Comparison of ENCODE assay signal across 19 cellular contexts in genomic region chr1:208418667-208419066, GRCh38.
A peak's percentile ranks its signal among the peaks of the same experiment; 100 is the strongest.
DNase-seq lines count a peak whose midpoint lies in the region; ATAC-seq and TF ChIP-seq lines count a peak whose summit lies in the region.
"Had no signal": no experiment of that assay in that cellular context is flagged by ENCODE, and none has a peak within 500 bp of the region (broad histone marks: within the 10 kb centered on the region; RNA-seq: fewer than 3 reads in every experiment).

No MANE protein-coding gene starts in this region.

- no peak overlapping the region for H3K9ac ChIP-seq in MM.1S (ENCODE audit: low read length)
- H3K9ac ChIP-seq: BLaER1 had no signal

- peaks cover 0 to 3% (median 0%) of the 10 kb centered on the region in 7 donors for H3K9me3 Mint-ChIP-seq in CD14-positive monocyte
- H3K9me3 Mint-ChIP-seq: CD4-positive, alpha-beta T cell; CD8-positive, alpha-beta T cell had no signal

- H3K27me3 Mint-ChIP-seq in CD14-positive monocyte (ENCODE audit: low read depth in 3 of 3) = peaks cover 3 to 6% (median 3%) of the 10 kb centered on the region in 3 donors

- peak; percentile 27 for DNase-seq in GM12865 (ENCODE audit: low read depth)
- DNase-seq in MM.1S = peak; percentile 80
- no peak for DNase-seq in right atrium auricular region (ENCODE audit: low spot score)
- DNase-seq in CD14-positive monocyte (ENCODE audit: low spot score) = no peak
- DNase-seq: 8988T; ACHN; BE2C; C1 segment of cervical spinal cord; Caco-2; Calu3; CD4-positive, alpha-beta T cell; CD8-positive, alpha-beta T cell; DMS79 treated with DMSO at 0.1 percent for 48 hours; GF-D8 had no signal

- intact Hi-C loops in CD14-positive monocyte (cut with micrococcal nuclease) = no loop called here

- H3K4me1 Mint-ChIP-seq in CD14-positive monocyte = peaks cover 4% of the 10 kb centered on the region

- H3K4me1 ChIP-seq in MM.1S (ENCODE audit: low read length) = peaks cover 36% of the 10 kb centered on the region
- no peaks in the 10 kb centered on the region for H3K4me1 ChIP-seq in right atrium auricular region
- H3K4me1 ChIP-seq: BLaER1, Caco-2 had no signal

- H3K4me3 Mint-ChIP-seq in CD14-positive monocyte = no peak overlapping the region
- H3K4me3 Mint-ChIP-seq: CD4-positive, alpha-beta T cell; CD8-positive, alpha-beta T cell had no signal

- TF ChIP-seq CTCF in GM12865 (IDR thresholded peaks at IDR 0.05; ENCODE audit: insufficient read depth, low read depth, low read length, missing control alignments) = no peak
- no peak for TF ChIP-seq CTCF in MM.1S (IDR thresholded peaks at IDR 0.05; ENCODE audit: low read length)
- TF ChIP-seq CTCF in right atrium auricular region (IDR thresholded peaks at IDR 0.05) = no peak
- no peak for TF ChIP-seq CTCF in CD14-positive monocyte (IDR thresholded peaks at IDR 0.05)

- no peaks in the 10 kb centered on the region for H4K20me1 ChIP-seq in MM.1S (ENCODE audit: insufficient read depth, low read length)
- H4K20me1 ChIP-seq: BLaER1 had no signal

- no peaks in the 10 kb centered on the region for H3K27me3 ChIP-seq in MM.1S (replicated peaks; ENCODE audit: insufficient read depth, low read length)
- H3K27me3 ChIP-seq in right atrium auricular region = no peaks in the 10 kb centered on the region
- H3K27me3 ChIP-seq: BE2C, BLaER1 had no signal

- H3K9me2 ChIP-seq in MM.1S (replicated peaks; ENCODE audit: insufficient read depth, low read length) = no peaks in the 10 kb centered on the region

- H2AFZ ChIP-seq in MM.1S (ENCODE audit: low read length) = peak overlapping the region; percentile 38

- no peaks in the 10 kb centered on the region for H3K36me3 Mint-ChIP-seq in CD14-positive monocyte
- H3K36me3 Mint-ChIP-seq: CD8-positive, alpha-beta T cell had no signal

- H3K9me3 ChIP-seq in MM.1S (replicated peaks; ENCODE audit: insufficient read depth, low read length) (no peaks in the 10 kb centered on the region), right atrium auricular region (no peaks in the 10 kb centered on the region)
- H3K9me3 ChIP-seq: BE2C, BLaER1, Caco-2 had no signal

- H3K4me3 ChIP-seq in GM12865 (ENCODE audit: low read depth, low read length) (no peak overlapping the region), MM.1S (ENCODE audit: low read length) (no peak overlapping the region), right atrium auricular region (no peak overlapping the region)
- H3K4me3 ChIP-seq: BLaER1 had no signal

- H3K79me2 ChIP-seq in MM.1S (ENCODE audit: low read length) = no peaks in the 10 kb centered on the region

- peak overlapping the region; percentile 23; the same call in 1 of the 2 replicates for H3K4me2 ChIP-seq in MM.1S (ENCODE audit: low read depth, low read length)
- H3K4me2 ChIP-seq: BLaER1 had no signal

- peaks cover 3% of the 10 kb centered on the region; the same call in 1 of the 2 replicates for H3F3A ChIP-seq in MM.1S (ENCODE audit: insufficient read depth, low read length)

- peak; percentile 78 for ATAC-seq in GM18868 (IDR thresholded peaks at IDR 0.05; ENCODE audit: unreplicated experiment)
- ATAC-seq in GM21360 (IDR thresholded peaks at IDR 0.05; ENCODE audit: unreplicated experiment) = peak; percentile 49
- no peak for ATAC-seq in HG03354 (IDR thresholded peaks at IDR 0.05; ENCODE audit: poor library complexity, severe bottlenecking, unreplicated experiment)
- no peak for ATAC-seq in HG03565 (IDR thresholded peaks at IDR 0.05; ENCODE audit: unreplicated experiment)
- ATAC-seq: CD8-positive, alpha-beta T cell had no signal

- no peak overlapping the region for H3K27ac Mint-ChIP-seq in CD14-positive monocyte
- H3K27ac Mint-ChIP-seq: CD4-positive, alpha-beta T cell; CD8-positive, alpha-beta T cell had no signal

- H3K36me3 ChIP-seq in MM.1S (replicated peaks; ENCODE audit: insufficient read depth, low read length) (no peaks in the 10 kb centered on the region), right atrium auricular region (no peaks in the 10 kb centered on the region)
- H3K36me3 ChIP-seq: BE2C, BLaER1 had no signal

- H3K27ac ChIP-seq in MM.1S (ENCODE audit: low read length) (peak overlapping the region; percentile 41; the same call in 1 of the 2 replicates), right atrium auricular region (no peak overlapping the region)
- H3K27ac ChIP-seq: BLaER1 had no signal

Comparison
In these comparisons a context has a peak if more than half of its experiments do, and no peak if none do; other contexts are left out.
1. DNase-seq: peak in GM12865 (single experiment) and MM.1S (single experiment); none in right atrium auricular region (single experiment) and CD14-positive monocyte (single experiment).
2. ATAC-seq: peak in GM18868 (single experiment) and GM21360 (single experiment); none in HG03354 (single experiment) and HG03565 (single experiment).